In genomic region chr1:2290595-2291510, GRCh38 we compare ENCODE assay signal across 8 cellular contexts.
DNase-seq lines count a peak whose midpoint lies in the region; ATAC-seq and TF ChIP-seq lines count a peak whose summit lies in the region.

No MANE protein-coding gene starts in this region.

- no peaks in the 10 kb centered on the region for H3K27me3 Mint-ChIP-seq in mesothelial cell of epicardium (ENCODE audit: low read depth)

- H3K4me3 Mint-ChIP-seq in mesothelial cell of epicardium: no peak overlapping the region

- in situ Hi-C loops in KBM-7 (cut with MboI; ENCODE audit: low pct_unique_long_range_greater_than_20kb, low sequenced_read_pairs): no loop called here

- no peak for TF ChIP-seq CTCF in mesothelial cell of epicardium (IDR thresholded peaks at IDR 0.05; ENCODE audit: unreplicated experiment)

- no peaks in the 10 kb centered on the region for H3K9me3 Mint-ChIP-seq in mesothelial cell of epicardium

- no peak for ATAC-seq in GM19397 (IDR thresholded peaks at IDR 0.05; ENCODE audit: unreplicated experiment)

- H3K4me1 Mint-ChIP-seq in mesothelial cell of epicardium: peaks cover 19% of the 10 kb centered on the region

- H3K27ac Mint-ChIP-seq in mesothelial cell of epicardium: peak overlapping the region; percentile 79

- DNase-seq in GM19238 (ENCODE audit: insufficient read length, low spot score): peak; percentile 67
- peak; percentile 100 for DNase-seq in KBM-7
- DNase-seq in activated CD4-positive, alpha-beta T cell treated with anti-CD3 and anti-CD28 coated beads, Interleukin-2, amount 50 U/mL, for 48 hours: peak; percentile 84 to 89
- DNase-seq in dedifferentiated amniotic fluid mesenchymal stem cell (ENCODE audit: extremely low spot score): peak; percentile 91
- DNase-seq in mesothelial cell of epicardium (ENCODE audit: low spot score in 2 of 2, unreplicated experiment in 2 of 2): no peak
- peak; percentile 68 for DNase-seq in stimulated activated CD8-positive, alpha-beta memory T cell treated with anti-CD3 and anti-CD28 coated beads, Interleukin-15, amount 100 ng/mL, for 1 hour (ENCODE audit: low read depth)
- no peak for DNase-seq in NCI-H510A (lab: John Stamatoyannopoulos, UW)

- H3K36me3 Mint-ChIP-seq in mesothelial cell of epicardium: peaks cover 3% of the 10 kb centered on the region

Comparison
In these comparisons a context has a peak if more than half of its experiments do, and no peak if none do; other contexts are left out.
1. DNase-seq: peak in GM19238 (single experiment), KBM-7 (single experiment), activated CD4-positive, alpha-beta T cell treated with anti-CD3 and anti-CD28 coated beads, Interleukin-2, amount 50 U/mL, for 48 hours (2 of 2), dedifferentiated amniotic fluid mesenchymal stem cell (single experiment) and stimulated activated CD8-positive, alpha-beta memory T cell treated with anti-CD3 and anti-CD28 coated beads, Interleukin-15, amount 100 ng/mL, for 1 hour (single experiment); none in mesothelial cell of epicardium (0 of 2) and NCI-H510A (single experiment).